Comparison of ENCODE assay signal across 20 cellular contexts in the genomic region with DNA sequence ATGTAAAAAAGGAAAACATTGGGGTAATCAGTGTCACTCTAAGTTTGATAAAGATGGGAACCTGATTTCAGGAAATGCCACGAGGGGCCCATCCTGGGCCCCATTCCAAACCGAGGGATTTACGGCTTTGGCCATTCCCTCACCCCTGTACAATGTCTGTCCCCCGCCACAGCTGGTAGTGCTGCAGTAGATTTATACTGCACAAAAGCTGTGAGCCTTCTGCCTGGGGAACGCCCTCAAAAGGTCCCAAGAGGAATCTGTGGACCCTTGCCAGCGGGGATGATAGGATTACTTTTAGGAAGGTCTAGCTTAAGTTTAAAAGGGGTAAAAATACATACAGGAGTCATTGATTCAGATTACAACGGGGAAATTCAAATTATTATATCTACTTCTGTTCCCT.
"Had no signal": no experiment of that assay in that cellular context is flagged by ENCODE, and none has a peak within 500 bp of the region (broad histone marks: within the 10 kb centered on the region; RNA-seq: fewer than 3 reads in every experiment).

No MANE protein-coding gene starts in this region.

- H3K79me2 ChIP-seq: hepatocyte had no signal

- H3K27ac ChIP-seq: adrenal gland, breast epithelium, foreskin keratinocyte, hepatocyte, neutrophil, stomach had no signal

- H3K27me3 ChIP-seq: adrenal gland, breast epithelium, foreskin keratinocyte, hepatocyte, neutrophil, stomach had no signal

- H3K4me2 ChIP-seq: hepatocyte had no signal

- H3K36me3 ChIP-seq: adrenal gland, breast epithelium, neutrophil, stomach had no signal

- DNase-seq: activated CD4-positive, alpha-beta memory T cell treated with anti-CD3 and anti-CD28 coated beads for 36 hours; activated CD4-positive, alpha-beta T cell treated with anti-CD3 and anti-CD28 coated beads for 4 hours; activated gamma-delta T cell treated with Interleukin-2 at 50 U/mL for 16 hours; activated T-cell treated with anti-CD3 and anti-CD28 coated beads for 4 hours; foreskin keratinocyte; naive thymus-derived CD4-positive, alpha-beta T cell; small intestine; stimulated activated CD4-positive, alpha-beta T cell treated with anti-CD3 and anti-CD28 coated beads, Interleukin-15, amount 100 ng/mL, for 24 hours; stimulated activated CD4-positive, alpha-beta T cell treated with anti-CD3 and anti-CD28 coated beads, Interleukin-2, amount 100 ng/mL, for 48 hours; stomach had no signal

- H3K27me3 Mint-ChIP-seq: activated CD4-positive, alpha-beta memory T cell treated with anti-CD3 and anti-CD28 coated beads for 36 hours; progenitor cell of endocrine pancreas; type B pancreatic cell had no signal

- H3K4me3 Mint-ChIP-seq: activated CD4-positive, alpha-beta memory T cell treated with anti-CD3 and anti-CD28 coated beads for 36 hours; activated T-helper 1 cell treated with anti-CD3 and anti-CD28 coated beads, Interleukin-12 subunit alpha, Interleukin-12 subunit beta, Interleukin-2, Interleukin-4 antibody, amounts not matched to agents 30 ng/mL and 10 ng/mL and 1 ng/mL, durations not matched to agents 14 hours and 24 hours and 36 hours; naive thymus-derived CD4-positive, alpha-beta T cell; T-helper 2 cell treated with Interferon-gamma antibody and Interleukin-4, amounts not matched to agents 5 μg/mL and 100 μg/mL, for 36 hours; type B pancreatic cell; WTC11 had no signal

- H3K36me3 Mint-ChIP-seq: activated CD4-positive, alpha-beta memory T cell treated with anti-CD3 and anti-CD28 coated beads for 36 hours; naive thymus-derived CD4-positive, alpha-beta T cell; type B pancreatic cell had no signal

- H3K4me1 ChIP-seq: adrenal gland, breast epithelium, foreskin keratinocyte had no signal

- H3K4me3 ChIP-seq: adrenal gland, breast epithelium, hepatocyte, stomach had no signal

- H3K27ac Mint-ChIP-seq: activated CD4-positive, alpha-beta memory T cell treated with anti-CD3 and anti-CD28 coated beads for 36 hours; activated naive CD4-positive, alpha-beta T cell treated with anti-CD3 and anti-CD28 coated beads, Interleukin-2, amount 50 U/mL, for 72 hours; activated T-helper 1 cell treated with anti-CD3 and anti-CD28 coated beads, Interleukin-12 subunit alpha, Interleukin-12 subunit beta, Interleukin-2, Interleukin-4 antibody, amounts not matched to agents 30 ng/mL and 10 ng/mL and 1 ng/mL, durations not matched to agents 14 hours and 24 hours and 36 hours; naive thymus-derived CD4-positive, alpha-beta T cell; progenitor cell of endocrine pancreas; T-helper 2 cell treated with Interferon-gamma antibody and Interleukin-4, amounts not matched to agents 5 μg/mL and 100 μg/mL, for 36 hours; type B pancreatic cell; WTC11 had no signal

- H3K4me1 Mint-ChIP-seq: naive thymus-derived CD4-positive, alpha-beta T cell had no signal
